Comparison of ENCODE assay signal across 8 cellular contexts in the genomic region with DNA sequence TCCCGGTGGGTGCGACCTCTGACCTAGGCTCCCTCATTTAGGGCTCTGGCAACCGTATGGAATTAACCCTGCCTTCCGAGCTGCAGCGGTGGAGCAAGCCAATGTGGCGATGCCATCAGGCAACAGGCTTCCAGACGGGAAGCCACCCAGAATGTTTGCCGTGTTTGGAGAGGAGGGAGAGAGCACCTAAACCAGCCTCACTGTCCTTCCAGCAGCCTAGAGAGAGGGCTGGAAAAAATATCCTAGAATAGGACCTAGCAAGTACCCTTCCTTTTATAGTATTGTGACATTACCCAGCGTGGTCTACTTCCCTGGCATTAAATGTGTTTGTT. TPM values are rescaled to one million over a fixed set of nuclear protein-coding genes. Genes with fewer than 3 reads are reported as not detected.
DNase-seq lines count a peak whose midpoint lies in the region; ATAC-seq, FAIRE-seq and TF ChIP-seq lines count a peak whose summit lies in the region.

No MANE protein-coding gene starts in this region.

- H3K9ac ChIP-seq in HepG2 (ENCODE audit: insufficient read depth, low read depth, low read length) = no peak overlapping the region

- ATAC-seq in activated T-cell treated with anti-CD3 and anti-CD28 coated beads, Interleukin-2, amount 50 U/mL, for 72 hours (replicated peaks in 1 of 2) = no peak
- ATAC-seq in HepG2 (no peak), upper lobe of left lung (ENCODE audit: low FRiP score in 2 of 2) (peak; percentile 14 to 31), HG03045 (IDR thresholded peaks at IDR 0.05; ENCODE audit: unreplicated experiment) (no peak), GM21528 (IDR thresholded peaks at IDR 0.05; ENCODE audit: low FRiP score, unreplicated experiment) (no peak)

- peak overlapping the region; percentile 94 for H3K4me2 ChIP-seq in HepG2 (ENCODE audit: low read depth, low read length)

- peaks cover 0 to 1% of the 10 kb centered on the region in 2 donors for H3K36me3 Mint-ChIP-seq in activated T-cell treated with anti-CD3 and anti-CD28 coated beads, Interleukin-2, amount 50 U/mL, for 72 hours (ENCODE audit: insufficient read depth in 2 of 2)

- H3K4me3 Mint-ChIP-seq in activated T-cell treated with anti-CD3 and anti-CD28 coated beads, Interleukin-2, amount 50 U/mL, for 72 hours = peak overlapping the region; percentile 79 to 88

- in situ Hi-C loops in HepG2 (cut with HindIII; ENCODE audit: extremely low pct_ligation_motif_present, low pct_unique_long_range_greater_than_20kb) = loop anchor here (5.0 to 25.0 kb wide), 3 partner anchors 94 to 519 kb away; no protein-coding TSS in a partner anchor

- peak overlapping the region; percentile 78 to 91 (median 90) for H3K4me3 ChIP-seq in HepG2 (replicated peaks in 1 of 3; ENCODE audit: insufficient read depth in 1 of 3, low read depth in 2 of 3, low read length in 3 of 3)
- H3K4me3 ChIP-seq in upper lobe of left lung = peak overlapping the region; percentile 60 to 91 (median 80)

- peak overlapping the region; percentile 35 for H2AFZ ChIP-seq in HepG2 (ENCODE audit: low read length)

- CTCF ChIA-PET in HepG2 (lab: Yijun Ruan, JAX; ENCODE audit: low intra/inter-chr PET ratio, low total read pairs) = interaction anchor here (3.1 kb wide), 1 partner anchor 95 kb away, joined by 26 read pairs; no protein-coding TSS in a partner anchor

- TF ChIP-seq EP300 in HepG2 (IDR thresholded peaks at IDR 0.05; ENCODE audit: low read depth in 2 of 2, low read length in 2 of 2) (no peak), HepG2 (CRISPR knock-in tag; IDR thresholded peaks at IDR 0.05; ENCODE audit: borderline replicate concordance) (no peak), upper lobe of left lung (IDR thresholded peaks at IDR 0.05) (no peak)

- peak overlapping the region; percentile 3 for H3K27ac ChIP-seq in angular gyrus (ENCODE audit: low read depth, low read length)
- H3K27ac ChIP-seq in HepG2 (ENCODE audit: extremely low read length, insufficient read depth, low read length) = no peak overlapping the region
- peak overlapping the region; percentile 73 to 86 (median 77) for H3K27ac ChIP-seq in upper lobe of left lung

- H3K79me2 ChIP-seq in HepG2 (ENCODE audit: insufficient read depth, low read length) = peaks cover 5% of the 10 kb centered on the region

- H3K4me1 ChIP-seq in HepG2 (ENCODE audit: insufficient read depth, low read length) (peaks cover 56% of the 10 kb centered on the region), upper lobe of left lung (peaks cover 8 to 32% (median 29%) of the 10 kb centered on the region in 4 donors)

- TF ChIP-seq RAD21 in HepG2 (CRISPR knock-in tag; IDR thresholded peaks at IDR 0.05) = no peak

- POLR2A ChIA-PET in HepG2 (lab: Yijun Ruan, JAX) = interaction anchor here (1.3 kb wide), 1 partner anchor 95 kb away, joined by 5 read pairs; no protein-coding TSS in a partner anchor

- H3K36me3 ChIP-seq in HepG2 (replicated peaks in 1 of 2; ENCODE audit: control insufficient read depth in 1 of 2, insufficient read depth in 2 of 2, low read length in 2 of 2) (no peaks in the 10 kb centered on the region), upper lobe of left lung (no peaks in the 10 kb centered on the region)

- no peaks in the 10 kb centered on the region for H4K20me1 ChIP-seq in HepG2 (ENCODE audit: insufficient read depth, low read length)

- TF ChIP-seq POLR2A in HepG2 (IDR thresholded peaks at IDR 0.05; ENCODE audit: insufficient read depth in 1 of 2, low read depth in 2 of 2, low read length in 2 of 2) (no peak), upper lobe of left lung (IDR thresholded peaks at IDR 0.05) (no peak)

- DNase-seq in activated T-cell treated with anti-CD3 and anti-CD28 coated beads, Interleukin-2, amount 50 U/mL, for 72 hours = no peak
- DNase-seq in activated T-cell treated with anti-CD3 and anti-CD28 coated beads, Interleukin-2, amount 50 U/mL, for 48 hours = no peak
- no peak for DNase-seq in HepG2 (ENCODE audit: low spot score)
- no peak for DNase-seq in upper lobe of left lung
- no peak for DNase-seq in HuH-7.5 (ENCODE audit: low spot score)

- no peak for FAIRE-seq in HepG2 (lab: Jason Lieb, UNC)

- BruUV-seq in HepG2 (replicated peaks; lab: Mats Ljungman, UMichigan) = no TSS peak

- no peaks in the 10 kb centered on the region for H3K9me3 ChIP-seq in HepG2 (ENCODE audit: low read length)
- no peaks in the 10 kb centered on the region for H3K9me3 ChIP-seq in upper lobe of left lung

- 13% methylated on average over 4 of the region's 9 CpGs for WGBS in HepG2 (ENCODE audit: low lambda C conversion rate)
- 23 to 32% methylated on average over 6 to 7 of the region's 9 CpGs for WGBS in upper lobe of left lung, 2 donors

- intact Hi-C loops in HepG2 (cut with micrococcal nuclease; ENCODE audit: unreplicated experiment) = loop anchor here (2.0 to 5.0 kb wide), 2 partner anchors 54 to 299 kb away; no protein-coding TSS in a partner anchor

- H3K27me3 ChIP-seq in HepG2 (ENCODE audit: control insufficient read depth in 1 of 2, insufficient read depth in 2 of 2, low read length in 2 of 2) (no peaks in the 10 kb centered on the region; a peak in 3 of 5 replicates), upper lobe of left lung (no peaks in the 10 kb centered on the region)

- H3K27me3 Mint-ChIP-seq in activated T-cell treated with anti-CD3 and anti-CD28 coated beads, Interleukin-2, amount 50 U/mL, for 72 hours (ENCODE audit: low read depth) = peaks cover 37% of the 10 kb centered on the region

- no peaks in the 10 kb centered on the region for H3K9me3 Mint-ChIP-seq in activated T-cell treated with anti-CD3 and anti-CD28 coated beads, Interleukin-2, amount 50 U/mL, for 72 hours

- no peak overlapping the region for H3K27ac Mint-ChIP-seq in activated T-cell treated with anti-CD3 and anti-CD28 coated beads, Interleukin-2, amount 50 U/mL, for 72 hours

- peaks cover 60% of the 10 kb centered on the region for H3K4me1 Mint-ChIP-seq in activated T-cell treated with anti-CD3 and anti-CD28 coated beads, Interleukin-2, amount 50 U/mL, for 72 hours (ENCODE audit: low read depth)

- TF ChIP-seq CTCF in HepG2 (CRISPR knock-in tag; IDR thresholded peaks at IDR 0.05) (no peak), upper lobe of left lung (IDR thresholded peaks at IDR 0.05) (no peak)

TF ChIP-seq in HepG2, 621 proteins besides CTCF, POLR2A, EP300 and RAD21 (continues in another document):
- TF ChIP-seq ZNF790 (CRISPR knock-in tag; IDR thresholded peaks at IDR 0.05; ENCODE audit: borderline replicate concordance) (no peak), NR2F1 (CRISPR knock-in tag; IDR thresholded peaks at IDR 0.05) (peak; percentile 47 to 59; a peak in 3 of 4 replicates), PRMT3 (CRISPR knock-in tag; IDR thresholded peaks at IDR 0.05; ENCODE audit: borderline replicate concordance, low read depth) (no peak), TCF12 (IDR thresholded peaks at IDR 0.05) (no peak), TCF12 (CRISPR knock-in tag; IDR thresholded peaks at IDR 0.05) (0 out of 2 replicates have a peak, but pooled peaks have one; percentile 1), HCFC1 (IDR thresholded peaks at IDR 0.05; ENCODE audit: low read depth, low read length) (no peak)
- TF ChIP-seq, protein P1, sequence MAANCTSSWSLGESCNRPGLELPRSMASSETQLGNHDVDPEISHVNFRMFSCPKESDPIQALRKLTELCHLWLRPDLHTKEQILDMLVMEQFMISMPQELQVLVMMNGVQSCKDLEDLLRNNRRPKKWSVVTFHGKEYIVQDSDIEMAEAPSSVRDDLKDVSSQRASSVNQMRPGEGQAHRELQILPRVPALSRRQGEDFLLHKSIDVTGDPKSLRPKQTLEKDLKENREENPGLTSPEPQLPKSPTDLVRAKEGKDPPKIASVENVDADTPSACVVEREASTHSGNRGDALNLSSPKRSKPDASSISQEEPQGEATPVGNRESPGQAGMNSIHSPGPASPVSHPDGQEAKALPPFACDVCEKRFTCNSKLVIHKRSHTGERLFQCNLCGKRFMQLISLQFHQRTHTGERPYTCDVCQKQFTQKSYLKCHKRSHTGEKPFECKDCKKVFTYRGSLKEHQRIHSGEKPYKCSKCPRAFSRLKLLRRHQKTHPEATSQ (CRISPR knock-in tag; IDR thresholded peaks at IDR 0.05; ENCODE audit: borderline replicate concordance) = no peak
- TF ChIP-seq, protein P2, sequence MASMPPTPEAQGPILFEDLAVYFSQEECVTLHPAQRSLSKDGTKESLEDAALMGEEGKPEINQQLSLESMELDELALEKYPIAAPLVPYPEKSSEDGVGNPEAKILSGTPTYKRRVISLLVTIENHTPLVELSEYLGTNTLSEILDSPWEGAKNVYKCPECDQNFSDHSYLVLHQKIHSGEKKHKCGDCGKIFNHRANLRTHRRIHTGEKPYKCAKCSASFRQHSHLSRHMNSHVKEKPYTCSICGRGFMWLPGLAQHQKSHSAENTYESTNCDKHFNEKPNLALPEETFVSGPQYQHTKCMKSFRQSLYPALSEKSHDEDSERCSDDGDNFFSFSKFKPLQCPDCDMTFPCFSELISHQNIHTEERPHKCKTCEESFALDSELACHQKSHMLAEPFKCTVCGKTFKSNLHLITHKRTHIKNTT (CRISPR knock-in tag; IDR thresholded peaks at IDR 0.05) = no peak

RNA-seq across cellular contexts. Expression of a gene that starts 0.3 kb away (rescaled TPM):
- total RNA-seq in activated T-cell treated with anti-CD3 and anti-CD28 coated beads, Interleukin-2, amount 50 U/mL, for 72 hours = 1 to 10 TPM; 3.0 to 5.8 TPM
- 3.2 and 6.0 TPM in 2 replicates for total RNA-seq in HepG2 (2016; rRNA removed; fragmentation: Illumina TruSeq; extraction: Trizol)
- 1.1 and 1.6 TPM in 2 replicates for total RNA-seq in HepG2 (2016; cell fraction: cytosol; rRNA removed; fragmentation: Illumina TruSeq; extraction: Trizol; ENCODE audit: low read depth)
- 2.6 and 4.9 TPM in 2 replicates for total RNA-seq in HepG2 (2016; cell fraction: insoluble cytoplasmic fraction; rRNA removed; fragmentation: Illumina TruSeq; extraction: Trizol)
- total RNA-seq in HepG2 (2016; cell fraction: membrane; rRNA removed; fragmentation: Illumina TruSeq; extraction: Trizol) = 1.3 and 1.8 TPM in 2 replicates
- total RNA-seq in HepG2 (2016; cell fraction: nucleus; rRNA removed; fragmentation: Illumina TruSeq; extraction: Trizol) = 17.4 and 20.6 TPM in 2 replicates
- 4.7 and 5.5 TPM in 2 replicates for polyA plus RNA-seq in HepG2 (2011; rRNA removed)
- 1.2 and 1.7 TPM in 2 replicates for polyA plus RNA-seq in HepG2 (2011; cell fraction: cytosol; rRNA removed)
- polyA plus RNA-seq in HepG2 (2011; cell fraction: nucleus; rRNA removed) = 11.3 and 13.6 TPM in 2 replicates
- 2.6 and 3.8 TPM in 2 replicates for polyA plus RNA-seq in HepG2 (2012)
- 0.16 and 0.17 TPM in 2 replicates for polyA plus RNA-seq in HepG2 (2016; cell fraction: cytosol; fragmentation: Illumina TruSeq; extraction: Trizol; ENCODE audit: low read depth)
- polyA plus RNA-seq in HepG2 (2016; cell fraction: insoluble cytoplasmic fraction; fragmentation: Illumina TruSeq; extraction: Trizol; ENCODE audit: low read depth) = 2.0 and 2.2 TPM in 2 replicates
- polyA plus RNA-seq in HepG2 (2016; cell fraction: membrane; fragmentation: Illumina TruSeq; extraction: Trizol; ENCODE audit: low read depth) = 0.46 and 0.58 TPM in 2 replicates
- polyA plus RNA-seq in HepG2 (2016; cell fraction: nucleus; fragmentation: Illumina TruSeq; extraction: Trizol; ENCODE audit: insufficient read depth, low read depth) = 10.4 and 10.7 TPM in 2 replicates
- polyA minus RNA-seq in HepG2 (2011; rRNA and poly(A)+ RNA removed; ENCODE audit: low replicate concordance) = 8.5 and 31.5 TPM in 2 replicates
- polyA minus RNA-seq in HepG2 (2011; cell fraction: cytosol; rRNA and poly(A)+ RNA removed) = 5.6 and 6.1 TPM in 2 replicates
- polyA minus RNA-seq in HepG2 (2011; cell fraction: nucleus; rRNA and poly(A)+ RNA removed) = 31.5 and 36.4 TPM in 2 replicates
- 10 to 100 TPM in 5 of 6 donors, 1 to 10 TPM in 1; 9.9 to 25.9 (median 16.0) TPM for total RNA-seq in upper lobe of left lung

Comparison
In these comparisons a context has a peak if more than half of its experiments do, and no peak if none do; other contexts are left out.
1. ATAC-seq: peak in upper lobe of left lung (2 of 2); none in activated T-cell treated with anti-CD3 and anti-CD28 coated beads, Interleukin-2, amount 50 U/mL, for 72 hours (0 of 2), HepG2 (single experiment), HG03045 (single experiment) and GM21528 (single experiment).